Comparison of ENCODE assay signal across 8 cellular contexts in genomic region chr4:36348403-36348938, GRCh38.
A peak's percentile ranks its signal among the peaks of the same experiment; 100 is the strongest.
DNase-seq lines count a peak whose midpoint lies in the region; ATAC-seq and TF ChIP-seq lines count a peak whose summit lies in the region.

No MANE protein-coding gene starts in this region.

- H3K23ac ChIP-seq in neuronal stem cell (ENCODE audit: low read depth, low read length, poor library complexity): no peak overlapping the region

- H3K27ac ChIP-seq in neuronal stem cell (replicated peaks; ENCODE audit: low read length): no peak overlapping the region
- H3K27ac ChIP-seq in WERI-Rb-1: no peak overlapping the region

- H3K36me3 ChIP-seq in Loucy (ENCODE audit: insufficient read depth, low read length): no peaks in the 10 kb centered on the region
- no peaks in the 10 kb centered on the region for H3K36me3 ChIP-seq in neuronal stem cell (replicated peaks in 1 of 2; ENCODE audit: control insufficient read depth in 2 of 2, insufficient read depth in 2 of 2, low read length in 2 of 2)
- H3K36me3 ChIP-seq in WERI-Rb-1: no peaks in the 10 kb centered on the region

- H4K20me1 ChIP-seq in Loucy (ENCODE audit: insufficient read depth, low read length, poor library complexity, severe bottlenecking): no peaks in the 10 kb centered on the region

- H3K9me3 ChIP-seq in Loucy (ENCODE audit: insufficient read depth, low read depth, low read length) (no peaks in the 10 kb centered on the region), neuronal stem cell (replicated peaks in 1 of 2; ENCODE audit: control insufficient read depth in 2 of 2, insufficient read depth in 1 of 2, low read depth in 1 of 2, low read length in 2 of 2) (no peaks in the 10 kb centered on the region), WERI-Rb-1 (ENCODE audit: severe bottlenecking) (no peaks in the 10 kb centered on the region)

- H2AFZ ChIP-seq in Loucy (ENCODE audit: low read length) (0 out of 2 replicates have a peak overlapping the region, but pooled peaks have one; percentile 31), neuronal stem cell (ENCODE audit: low read length) (peak overlapping the region; percentile 1)

- H3K27me3 ChIP-seq in Loucy (ENCODE audit: insufficient read depth, low read length, poor library complexity, severe bottlenecking) (no peaks in the 10 kb centered on the region), neuronal stem cell (ENCODE audit: control insufficient read depth in 3 of 3, insufficient read depth in 3 of 3, low read depth in 1 of 3, low read length in 3 of 3) (no peaks in the 10 kb centered on the region), WERI-Rb-1 (ENCODE audit: insufficient read depth, low read depth, severe bottlenecking) (peaks cover 84% of the 10 kb centered on the region)

- no peak overlapping the region for H4K91ac ChIP-seq in neuronal stem cell (ENCODE audit: low read depth, low read length, poor library complexity)

- H4K8ac ChIP-seq in neuronal stem cell (ENCODE audit: low read depth, low read length): no peak overlapping the region

- peak; percentile 86 for ATAC-seq in GM18520 (IDR thresholded peaks at IDR 0.05; ENCODE audit: unreplicated experiment)
- peak; percentile 91 for ATAC-seq in GM21619 (IDR thresholded peaks at IDR 0.05; ENCODE audit: unreplicated experiment)

- no peak overlapping the region for H2BK5ac ChIP-seq in neuronal stem cell (ENCODE audit: low read length)

- H3K79me2 ChIP-seq in Loucy (ENCODE audit: insufficient read depth, low read length): no peaks in the 10 kb centered on the region

- no CpG with 5 or more reads among the region's 4 CpGs for WGBS in neuronal stem cell (ENCODE audit: extremely low coverage in 2 of 2, insufficient read length in 2 of 2, insufficient replicate concordance in 1 of 2), 2 donors

- H2AK5ac ChIP-seq in neuronal stem cell (ENCODE audit: low read depth, low read length): no peak overlapping the region

- no peak for DNase-seq in neuronal stem cell (ENCODE audit: low spot score)
- DNase-seq in WERI-Rb-1: no peak
- no peak for DNase-seq in NCI-H1417 (lab: John Stamatoyannopoulos, UW)
- no peak for DNase-seq in NCI-H1417 treated with DMSO at 0.1 percent for 48 hours (lab: John Stamatoyannopoulos, UW)
- no peak for DNase-seq in KG1 (lab: John Stamatoyannopoulos, UW)

- H3K79me1 ChIP-seq in neuronal stem cell (ENCODE audit: low read depth, low read length): no peaks in the 10 kb centered on the region

- no peak overlapping the region for H3K4me3 ChIP-seq in Loucy (ENCODE audit: low read length, poor library complexity, severe bottlenecking)
- H3K4me3 ChIP-seq in neuronal stem cell (ENCODE audit: low read length in 2 of 2): no peak overlapping the region
- H3K4me3 ChIP-seq in WERI-Rb-1 (ENCODE audit: low read depth, low read length): no peak overlapping the region

- no peak overlapping the region for H3K14ac ChIP-seq in neuronal stem cell (ENCODE audit: low read length)

- H3K9ac ChIP-seq in Loucy (ENCODE audit: low read depth, low read length, poor library complexity, severe bottlenecking) (no peak overlapping the region), neuronal stem cell (ENCODE audit: low read depth, low read length, poor library complexity) (no peak overlapping the region)

- H2BK15ac ChIP-seq in neuronal stem cell (ENCODE audit: low read length): no peak overlapping the region

- H3K4me1 ChIP-seq in Loucy (ENCODE audit: insufficient read depth, low read length, poor library complexity, severe bottlenecking) (peaks cover 9% of the 10 kb centered on the region), neuronal stem cell (ENCODE audit: control insufficient read depth in 2 of 2, insufficient read depth in 1 of 2, low read depth in 1 of 2, low read length in 2 of 2) (peaks cover 0 to 8% of the 10 kb centered on the region in 2 donors)

- H3K18ac ChIP-seq in neuronal stem cell (ENCODE audit: low read length): no peak overlapping the region

- H3K9me2 ChIP-seq in Loucy (replicated peaks; ENCODE audit: low read depth, low read length): no peaks in the 10 kb centered on the region

- no peak overlapping the region for H3K4ac ChIP-seq in neuronal stem cell (ENCODE audit: low read length)

- H3K4me2 ChIP-seq in Loucy (ENCODE audit: low read depth, low read length, poor library complexity, severe bottlenecking): no peak overlapping the region
- no peak overlapping the region for H3K4me2 ChIP-seq in neuronal stem cell (ENCODE audit: insufficient read depth, low read length, poor library complexity, severe bottlenecking)

- H3F3A ChIP-seq in Loucy (ENCODE audit: low read depth): no peaks in the 10 kb centered on the region

- TF ChIP-seq CTCF in Loucy (conservative IDR thresholded peaks at IDR 0.05; ENCODE audit: low read length) (no peak), WERI-Rb-1 (IDR thresholded peaks at IDR 0.05; ENCODE audit: low read depth, low read length) (no peak)

- no peak overlapping the region for H2BK12ac ChIP-seq in neuronal stem cell (ENCODE audit: low read length)

- H2BK120ac ChIP-seq in neuronal stem cell (ENCODE audit: low read depth, low read length): no peak overlapping the region
